Comparison of ENCODE assay signal across 14 cellular contexts in genomic region chr10:71282323-71282680, GRCh38. TPM values are rescaled to one million over a fixed set of nuclear protein-coding genes. Genes with fewer than 3 reads are reported as not detected.
DNase-seq lines count a peak whose midpoint lies in the region; TF ChIP-seq lines count a peak whose summit lies in the region.
"Had no signal": no experiment of that assay in that cellular context is flagged by ENCODE, and none has a peak within 500 bp of the region (broad histone marks: within the 10 kb centered on the region; RNA-seq: fewer than 3 reads in every experiment).

No MANE protein-coding gene starts in this region.

- H3K27ac ChIP-seq in BLaER1 (no peak overlapping the region), RWPE1 (peak overlapping the region; percentile 10), osteoblast (ENCODE audit: low read depth, low read length) (no peak overlapping the region), mesendoderm (ENCODE audit: low read depth, low read length) (no peak overlapping the region)
- H3K27ac ChIP-seq: 22Rv1 had no signal

- no peak overlapping the region for H2BK15ac ChIP-seq in mesendoderm (replicated peaks; ENCODE audit: low read depth)

- no peaks in the 10 kb centered on the region for H3K9me3 ChIP-seq in BLaER1
- no peaks in the 10 kb centered on the region for H3K9me3 ChIP-seq in osteoblast (ENCODE audit: low read depth, low read length)

- no peaks in the 10 kb centered on the region for H3K79me1 ChIP-seq in mesendoderm (ENCODE audit: low read length)

- no peak overlapping the region for H3K23ac ChIP-seq in mesendoderm (ENCODE audit: low read length)

- no peak overlapping the region for H3K4ac ChIP-seq in mesendoderm (ENCODE audit: low read depth, low read length)

- no peak overlapping the region for H4K5ac ChIP-seq in mesendoderm (ENCODE audit: low read length)

- no peak overlapping the region for H2BK5ac ChIP-seq in mesendoderm (ENCODE audit: low read length)

- H3K9ac ChIP-seq in BLaER1 (no peak overlapping the region), mesendoderm (ENCODE audit: low read length) (no peak overlapping the region)

- H4K20me1 ChIP-seq in BLaER1, result no peaks in the 10 kb centered on the region
- H4K20me1 ChIP-seq in osteoblast (ENCODE audit: insufficient read depth, low read length), result peaks cover 19% of the 10 kb centered on the region

- no CpG with 5 or more reads among the region's 2 CpGs for WGBS in mesendoderm (ENCODE audit: extremely low coverage, insufficient coverage, low lambda C conversion rate)

- H2BK120ac ChIP-seq in mesendoderm (ENCODE audit: low read depth, low read length), result no peak overlapping the region

- H2AK5ac ChIP-seq in mesendoderm (ENCODE audit: low read length), result no peak overlapping the region

- TF ChIP-seq CTCF in RWPE1 (conservative IDR thresholded peaks at IDR 0.05; ENCODE audit: low read depth), result no peak
- no peak for TF ChIP-seq CTCF in osteoblast (IDR thresholded peaks at IDR 0.05; ENCODE audit: extremely low read depth, low read depth, low read length)

- H3K79me2 ChIP-seq in osteoblast (ENCODE audit: insufficient read depth, low read length), result no peaks in the 10 kb centered on the region
- no peaks in the 10 kb centered on the region for H3K79me2 ChIP-seq in mesendoderm (ENCODE audit: control insufficient read depth, insufficient read depth, low read length)

- H3K36me3 ChIP-seq in BLaER1 (no peaks in the 10 kb centered on the region), osteoblast (ENCODE audit: insufficient read depth, low read length) (peaks cover 27% of the 10 kb centered on the region), mesendoderm (ENCODE audit: control insufficient read depth, insufficient read depth, low read length) (peaks cover 2% of the 10 kb centered on the region)

- H3K4me3 ChIP-seq in BLaER1 (no peak overlapping the region), osteoblast (ENCODE audit: insufficient read depth, low read length) (no peak overlapping the region), mesendoderm (ENCODE audit: low read length) (no peak overlapping the region)
- H3K4me3 ChIP-seq: GM23338, K562 had no signal

- H2AFZ ChIP-seq in osteoblast (ENCODE audit: low read length), result no peak overlapping the region
- H2AFZ ChIP-seq: GM23338 had no signal

- DNase-seq in RWPE1 (ENCODE audit: low spot score), result no peak
- peak; percentile 28 for DNase-seq in glomerular visceral epithelial cell (ENCODE audit: extremely low spot score)
- peak; percentile 55 for DNase-seq in osteoblast (ENCODE audit: insufficient read length, low spot score, missing footprints)
- no peak for DNase-seq in GM03348 (ENCODE audit: low spot score)
- DNase-seq in effector CD4-positive, alpha-beta T cell, result no peak
- DNase-seq in mesendoderm, result no peak
- DNase-seq: Calu3; CD4-positive, CD25-positive, alpha-beta regulatory T cell; DMS 273 treated with DMSO at 0.1 percent for 48 hours; H7 had no signal

- POLR2A ChIA-PET in RWPE1 (lab: Yijun Ruan, JAX; ENCODE audit: low non-redundant PET), result no interaction called here

- no peak overlapping the region for H3K56ac ChIP-seq in mesendoderm (ENCODE audit: low read length)

- CTCF ChIA-PET in RWPE1 (lab: Yijun Ruan, JAX), result interaction anchor here (1.3 kb wide), 1 partner anchor 12 kb away, joined by 4 read pairs; no protein-coding TSS in a partner anchor

- H3K4me1 ChIP-seq in BLaER1, result peaks cover 63% of the 10 kb centered on the region
- H3K4me1 ChIP-seq in osteoblast (ENCODE audit: insufficient read depth, low read length), result no peaks in the 10 kb centered on the region
- H3K4me1 ChIP-seq in mesendoderm (ENCODE audit: control insufficient read depth, low read depth, low read length), result peaks cover 11% of the 10 kb centered on the region

- no peak overlapping the region for H4K8ac ChIP-seq in mesendoderm (ENCODE audit: low read depth, low read length)

- H3K27me3 ChIP-seq in BLaER1 (no peaks in the 10 kb centered on the region), osteoblast (ENCODE audit: insufficient read depth, low read length) (no peaks in the 10 kb centered on the region), mesendoderm (ENCODE audit: insufficient read depth, low read length, poor library complexity) (no peaks in the 10 kb centered on the region)

- no peak overlapping the region for H3K18ac ChIP-seq in mesendoderm (ENCODE audit: low read length)

- H3K4me2 ChIP-seq in BLaER1 (peak overlapping the region; percentile 58), osteoblast (ENCODE audit: insufficient read depth, low read length) (no peak overlapping the region), mesendoderm (ENCODE audit: low read length) (no peak overlapping the region)
- H3K4me2 ChIP-seq: GM23338 had no signal

RNA-seq across cellular contexts. Expression of gene SLC29A3, which starts 36.8 kb away (rescaled TPM):
- 2.5 and 3.8 TPM in 2 replicates for total RNA-seq in osteoblast
- polyA plus RNA-seq in mesendoderm (2013, experiment 1 of 2), result 9.4 TPM
- 8.8 TPM for polyA plus RNA-seq in mesendoderm (2013, experiment 2 of 2)

Comparison
In these comparisons a context has a peak if more than half of its experiments do, and no peak if none do; other contexts are left out.
1. DNase-seq: peak in glomerular visceral epithelial cell (single experiment) and osteoblast (single experiment); none in RWPE1 (single experiment), GM03348 (single experiment), effector CD4-positive, alpha-beta T cell (single experiment) and mesendoderm (single experiment).